8 cellular contexts compared by ENCODE assay signal in genomic region chr13:108227651-108228272, GRCh38. TPM values are rescaled to one million over a fixed set of nuclear protein-coding genes. Genes with fewer than 3 reads are reported as not detected.
DNase-seq lines count a peak whose midpoint lies in the region; ATAC-seq, FAIRE-seq and TF ChIP-seq lines count a peak whose summit lies in the region.

No MANE protein-coding gene starts in this region.

- no peak overlapping the region for H3K4me3 Mint-ChIP-seq in activated CD4-positive, alpha-beta T cell treated with anti-CD3 and anti-CD28 coated beads for 36 hours

- intact Hi-C loops in activated CD4-positive, alpha-beta T cell treated with anti-CD3 and anti-CD28 coated beads for 36 hours (cut with DNase I, micrococcal nuclease) = loop anchor here (2.0 to 5.0 kb wide), 6 partner anchors 41 to 670 kb away; partner anchors contain the start of gene TNFSF13B (in 2 of the 2)

- no peak for TF ChIP-seq POLR2A in erythroblast (IDR thresholded peaks at IDR 0.05; ENCODE audit: low read length)

- CTCF ChIA-PET in activated CD4-positive, alpha-beta T cell treated with anti-CD3 and anti-CD28 coated beads for 36 hours (lab: Charles Lee) = interaction anchor here (0.9 kb wide), 1 partner anchor 17 kb away, joined by 4 read pairs; no protein-coding TSS in a partner anchor

- FAIRE-seq in HTR-8/SVneo (lab: Jason Lieb, UNC) = no peak

- peaks cover 7% of the 10 kb centered on the region for H3K36me3 Mint-ChIP-seq in activated CD4-positive, alpha-beta T cell treated with anti-CD3 and anti-CD28 coated beads for 36 hours (ENCODE audit: low read depth)

- no peak overlapping the region for H3K27ac Mint-ChIP-seq in activated CD4-positive, alpha-beta T cell treated with anti-CD3 and anti-CD28 coated beads for 36 hours

- H3K27me3 Mint-ChIP-seq in activated CD4-positive, alpha-beta T cell treated with anti-CD3 and anti-CD28 coated beads for 36 hours = no peaks in the 10 kb centered on the region

- POLR2A ChIA-PET in activated CD4-positive, alpha-beta T cell treated with anti-CD3 and anti-CD28 coated beads for 36 hours (lab: Charles Lee) = no interaction called here

- DNase-seq in activated CD4-positive, alpha-beta T cell treated with anti-CD3 and anti-CD28 coated beads for 36 hours = peak; percentile 27
- no peak for DNase-seq in activated CD4-positive, alpha-beta T cell treated with anti-CD3 and anti-CD28 coated beads, Interleukin-2, amount 50 U/mL, for 1 hour
- DNase-seq in SHP77 (lab: John Stamatoyannopoulos, UW) = peak; percentile 32 to 35
- DNase-seq in erythroblast (lab: John Stamatoyannopoulos, UW) = peak; percentile 52 to 69
- DNase-seq in pons (ENCODE audit: low spot score) = peak; percentile 52
- DNase-seq in HTR-8/SVneo (ENCODE audit: insufficient read length, low spot score) = no peak

- ATAC-seq in activated CD4-positive, alpha-beta T cell treated with anti-CD3 and anti-CD28 coated beads for 36 hours = no peak
- peak; percentile 31 for ATAC-seq in HG02885 (IDR thresholded peaks at IDR 0.05; ENCODE audit: poor library complexity, unreplicated experiment)
- ATAC-seq in GM18907 (IDR thresholded peaks at IDR 0.05; ENCODE audit: unreplicated experiment) = no peak

- H3K9me3 Mint-ChIP-seq in activated CD4-positive, alpha-beta T cell treated with anti-CD3 and anti-CD28 coated beads for 36 hours (ENCODE audit: low read depth) = no peaks in the 10 kb centered on the region

- H3K4me1 Mint-ChIP-seq in activated CD4-positive, alpha-beta T cell treated with anti-CD3 and anti-CD28 coated beads for 36 hours = peaks cover 44% of the 10 kb centered on the region

RNA-seq across cellular contexts. Expression of gene ABHD13, which starts 9.6 kb away (rescaled TPM):
- 1 to 10 TPM; 3.4 to 4.4 TPM for total RNA-seq in activated CD4-positive, alpha-beta T cell treated with anti-CD3 and anti-CD28 coated beads for 36 hours

RNA-seq across cellular contexts. Expression of gene LIG4, which starts 12.4 kb away (rescaled TPM):
- 1 to 10 TPM; 5.8 to 6.0 TPM for total RNA-seq in activated CD4-positive, alpha-beta T cell treated with anti-CD3 and anti-CD28 coated beads for 36 hours

RNA-seq across cellular contexts. Expression of gene TNFSF13B, which starts 41.8 kb away (rescaled TPM):
- total RNA-seq in activated CD4-positive, alpha-beta T cell treated with anti-CD3 and anti-CD28 coated beads for 36 hours = 1 to 10 TPM; 2.3 to 2.4 TPM

Comparison
In these comparisons a context has a peak if more than half of its experiments do, and no peak if none do; other contexts are left out.
1. DNase-seq: peak in activated CD4-positive, alpha-beta T cell treated with anti-CD3 and anti-CD28 coated beads for 36 hours (single experiment), SHP77 (2 of 2), erythroblast (2 of 2) and pons (single experiment); none in activated CD4-positive, alpha-beta T cell treated with anti-CD3 and anti-CD28 coated beads, Interleukin-2, amount 50 U/mL, for 1 hour (single experiment) and HTR-8/SVneo (single experiment).